Comparison of ENCODE assay signal across 14 cellular contexts in genomic region chr22:24322522-24322921, GRCh38.
"Had no signal": no experiment of that assay in that cellular context is flagged by ENCODE, and none has a peak within 500 bp of the region (broad histone marks: within the 10 kb centered on the region; RNA-seq: fewer than 3 reads in every experiment).

No MANE protein-coding gene starts in this region.

- H3K4me3 ChIP-seq: pancreas, testis had no signal

- H3K27me3 Mint-ChIP-seq: activated CD4-positive, alpha-beta T cell treated with anti-CD3 and anti-CD28 coated beads for 36 hours; activated CD8-positive, alpha-beta T cell treated with anti-CD3 and anti-CD28 coated beads for 36 hours; activated naive CD4-positive, alpha-beta T cell treated with anti-CD3 and anti-CD28 coated beads, Interleukin-2, amount 10 ng/mL, durations not matched to agents 7 days and 5 days; stimulated activated naive CD8-positive, alpha-beta T cell treated with anti-CD3 and anti-CD28 coated beads, Interleukin-15, Interleukin-2, amounts not matched to agents 100 ng/mL and 50 ng/mL, for 24 hours had no signal

- H3K4me3 Mint-ChIP-seq: activated CD4-positive, alpha-beta T cell treated with anti-CD3 and anti-CD28 coated beads for 36 hours; activated CD8-positive, alpha-beta T cell treated with anti-CD3 and anti-CD28 coated beads for 36 hours; activated naive CD4-positive, alpha-beta T cell treated with anti-CD3 and anti-CD28 coated beads, Interleukin-2, amount 10 ng/mL, durations not matched to agents 7 days and 5 days; stimulated activated naive CD8-positive, alpha-beta T cell treated with anti-CD3 and anti-CD28 coated beads, Interleukin-15, Interleukin-2, amounts not matched to agents 100 ng/mL and 50 ng/mL, for 24 hours had no signal

- H3K27me3 ChIP-seq: brain microvascular endothelial cell, pancreas, testis had no signal

- H3K27ac ChIP-seq: brain microvascular endothelial cell, testis, WERI-Rb-1 had no signal

- H3K9me3 Mint-ChIP-seq: activated CD8-positive, alpha-beta T cell treated with anti-CD3 and anti-CD28 coated beads for 36 hours; activated naive CD4-positive, alpha-beta T cell treated with anti-CD3 and anti-CD28 coated beads, Interleukin-2, amount 10 ng/mL, durations not matched to agents 7 days and 5 days; stimulated activated naive CD8-positive, alpha-beta T cell treated with anti-CD3 and anti-CD28 coated beads, Interleukin-15, Interleukin-2, amounts not matched to agents 100 ng/mL and 50 ng/mL, for 24 hours had no signal

- H3K4me1 ChIP-seq: testis had no signal

- H3K9me3 ChIP-seq: pancreas, testis had no signal

- H3K27ac Mint-ChIP-seq: activated CD4-positive, alpha-beta T cell treated with anti-CD3 and anti-CD28 coated beads for 36 hours; activated CD8-positive, alpha-beta T cell treated with anti-CD3 and anti-CD28 coated beads for 36 hours; activated naive CD4-positive, alpha-beta T cell treated with anti-CD3 and anti-CD28 coated beads, Interleukin-2, amount 10 ng/mL, durations not matched to agents 7 days and 5 days; stimulated activated naive CD8-positive, alpha-beta T cell treated with anti-CD3 and anti-CD28 coated beads, Interleukin-15, Interleukin-2, amounts not matched to agents 100 ng/mL and 50 ng/mL, for 24 hours had no signal

- ATAC-seq: activated CD4-positive, alpha-beta T cell treated with anti-CD3 and anti-CD28 coated beads for 36 hours; activated CD8-positive, alpha-beta T cell treated with anti-CD3 and anti-CD28 coated beads for 36 hours had no signal

- DNase-seq: activated CD4-positive, alpha-beta T cell treated with anti-CD3 and anti-CD28 coated beads for 36 hours; activated CD8-positive, alpha-beta memory T cell treated with anti-CD3 and anti-CD28 coated beads, Interleukin-2, amount 50 U/mL, for 4 hours; activated CD8-positive, alpha-beta T cell treated with anti-CD3 and anti-CD28 coated beads for 36 hours; activated naive CD4-positive, alpha-beta T cell treated with anti-CD3 and anti-CD28 coated beads, Interleukin-2, amount 10 ng/mL, durations not matched to agents 7 days and 5 days; amygdala; brain microvascular endothelial cell; dermis blood vessel endothelial cell; head of caudate nucleus; pancreas; stimulated activated CD4-positive, alpha-beta T cell treated with anti-CD3 and anti-CD28 coated beads, Interleukin-4, amount 100 ng/mL, for 1 hour; stimulated activated CD8-positive, alpha-beta memory T cell treated with anti-CD3 and anti-CD28 coated beads, Interleukin-4, amount 100 ng/mL, for 48 hours; testis; WERI-Rb-1 had no signal
